8 cellular contexts compared by ENCODE assay signal in the genomic region with DNA sequence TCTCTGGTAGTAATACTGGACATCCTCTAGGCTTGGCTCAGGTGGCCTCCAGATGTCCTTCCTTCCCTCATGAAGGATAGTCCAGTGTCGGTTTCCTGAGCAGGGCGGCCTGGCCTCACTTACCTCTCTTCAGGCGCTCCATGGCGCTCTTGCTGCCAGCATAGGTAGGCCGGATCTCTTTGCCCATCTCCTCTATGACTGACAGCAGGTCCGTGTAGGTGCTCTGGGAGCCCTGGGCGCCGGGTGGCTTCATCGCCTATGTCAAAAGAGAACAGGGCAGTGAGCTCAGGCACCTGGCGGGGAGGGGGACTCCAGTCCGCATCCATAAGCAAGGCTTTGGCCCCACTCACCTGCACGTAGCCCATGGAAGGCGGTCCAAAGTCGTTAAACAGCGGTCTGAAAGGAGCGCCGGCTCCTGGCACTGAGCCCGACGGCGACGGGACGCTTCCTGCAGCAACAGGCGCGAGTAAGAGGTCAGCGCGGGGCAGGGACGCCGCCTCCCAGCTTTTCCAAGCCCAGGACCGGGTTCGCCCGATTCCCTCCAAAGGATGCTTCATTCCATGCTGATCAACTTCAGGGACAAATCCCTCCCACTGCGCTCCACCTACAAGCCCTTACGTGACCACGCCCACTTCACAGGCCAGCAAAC. TPM values are rescaled to one million over a fixed set of nuclear protein-coding genes. Genes with fewer than 3 reads are reported as not detected.
DNase-seq lines count a peak whose midpoint lies in the region; ATAC-seq and TF ChIP-seq lines count a peak whose summit lies in the region.

No MANE protein-coding gene starts in this region.

- intact Hi-C loops in CD8-positive, alpha-beta T cell (cut with DNase I, micrococcal nuclease) = loop anchor here (2.0 to 10.0 kb wide), 5 partner anchors 71 to 893 kb away; a partner anchor contains a TSS
- intact Hi-C loops in activated CD4-positive, alpha-beta memory T cell treated with anti-CD3 and anti-CD28 coated beads for 36 hours (cut with micrococcal nuclease) = loop anchor here (5.0 kb wide), 2 partner anchors 75 to 235 kb away; a partner anchor contains a TSS

- no peaks in the 10 kb centered on the region for H3K9me3 ChIP-seq in CD8-positive, alpha-beta T cell (ENCODE audit: low read length)
- H3K9me3 ChIP-seq in neutrophil = no peaks in the 10 kb centered on the region

- no peaks in the 10 kb centered on the region for H3K27me3 ChIP-seq in CD8-positive, alpha-beta T cell (ENCODE audit: insufficient read depth, low read length)
- H3K27me3 ChIP-seq in HL-60 (ENCODE audit: insufficient read depth, poor library complexity, severe bottlenecking) (no peaks in the 10 kb centered on the region), neutrophil (peaks cover 34% of the 10 kb centered on the region)

- H3K4me1 ChIP-seq in CD8-positive, alpha-beta T cell (ENCODE audit: insufficient read depth, low read length) = peaks cover 45% of the 10 kb centered on the region
- peaks cover 46 to 48% of the 10 kb centered on the region in 2 experiments for H3K4me1 ChIP-seq in neutrophil (ENCODE audit: control insufficient read depth in 1 of 2, insufficient read depth in 1 of 2, low read depth in 1 of 2, low read length in 1 of 2)

- peak overlapping the region; percentile 97 for H3K27ac ChIP-seq in CD8-positive, alpha-beta T cell (ENCODE audit: low read depth, low read length)
- H3K27ac ChIP-seq in HL-60 (replicated peaks) = peak overlapping the region; percentile 94
- H3K27ac ChIP-seq in neutrophil = peak overlapping the region; percentile 92

- H3K4me1 Mint-ChIP-seq in CD8-positive, alpha-beta T cell (ENCODE audit: low read depth) = peaks cover 40% of the 10 kb centered on the region
- peaks cover 34% of the 10 kb centered on the region for H3K4me1 Mint-ChIP-seq in activated CD4-positive, alpha-beta memory T cell treated with anti-CD3 and anti-CD28 coated beads for 36 hours (ENCODE audit: low read depth)

- H3K4me3 Mint-ChIP-seq in CD8-positive, alpha-beta T cell = peak overlapping the region; percentile 90
- peak overlapping the region; percentile 90 for H3K4me3 Mint-ChIP-seq in activated CD4-positive, alpha-beta memory T cell treated with anti-CD3 and anti-CD28 coated beads for 36 hours

- H3K9me3 Mint-ChIP-seq in CD8-positive, alpha-beta T cell = no peaks in the 10 kb centered on the region
- H3K9me3 Mint-ChIP-seq in activated CD4-positive, alpha-beta memory T cell treated with anti-CD3 and anti-CD28 coated beads for 36 hours = no peaks in the 10 kb centered on the region

- peaks cover 3% of the 10 kb centered on the region for H3K27me3 Mint-ChIP-seq in CD8-positive, alpha-beta T cell (ENCODE audit: low read depth)
- no peaks in the 10 kb centered on the region for H3K27me3 Mint-ChIP-seq in activated CD4-positive, alpha-beta memory T cell treated with anti-CD3 and anti-CD28 coated beads for 36 hours

- no peak for TF ChIP-seq CTCF in CD8-positive, alpha-beta T cell (IDR thresholded peaks at IDR 0.05)
- TF ChIP-seq CTCF in HL-60 (IDR thresholded peaks at IDR 0.05; ENCODE audit: insufficient read depth, low read length) (no peak), fibroblast of villous mesenchyme (IDR thresholded peaks at IDR 0.05; ENCODE audit: insufficient read depth, low read depth, low read length) (no peak), neutrophil (IDR thresholded peaks at IDR 0.05) (no peak)

- H3K4me3 ChIP-seq in CD8-positive, alpha-beta T cell (ENCODE audit: low read depth, low read length) = peak overlapping the region; percentile 97
- H3K4me3 ChIP-seq in HL-60 (replicated peaks; ENCODE audit: insufficient read depth, low read length) (peak overlapping the region; percentile 65), fibroblast of villous mesenchyme (ENCODE audit: low read depth, low read length) (peak overlapping the region; percentile 90), neutrophil (ENCODE audit: low read depth in 1 of 2, low read length in 1 of 2) (peak overlapping the region; percentile 79 to 100)

- H3K27ac Mint-ChIP-seq in CD8-positive, alpha-beta T cell = peak overlapping the region; percentile 97
- peak overlapping the region; percentile 98 for H3K27ac Mint-ChIP-seq in activated CD4-positive, alpha-beta memory T cell treated with anti-CD3 and anti-CD28 coated beads for 36 hours

- DNase-seq in CD8-positive, alpha-beta T cell = peak in 1 of 7 experiments; percentile 60
- DNase-seq in HL-60 (ENCODE audit: low read depth in 1 of 2, low spot score in 1 of 2) (no peak), fibroblast of villous mesenchyme (ENCODE audit: low read depth) (no peak), KG1 (lab: John Stamatoyannopoulos, UW) (no peak), SIG-M5 treated with dmso at 0.1 percent for 504 hours (lab: John Stamatoyannopoulos, UW; ENCODE audit: unreplicated experiment) (no peak), DMS 273 treated with DMSO at 0.1 percent for 48 hours (lab: John Stamatoyannopoulos, UW) (no peak)
- no peak for DNase-seq in activated CD4-positive, alpha-beta memory T cell treated with anti-CD3 and anti-CD28 coated beads for 36 hours

- POLR2A ChIA-PET in CD8-positive, alpha-beta T cell (lab: Charles Lee) = interaction anchor here (1.0 to 1.7 kb wide), 5 partner anchors 24 to 107 kb away, joined by 3 to 10 read pairs (median 5); a partner anchor contains a TSS
- POLR2A ChIA-PET in activated CD4-positive, alpha-beta memory T cell treated with anti-CD3 and anti-CD28 coated beads for 36 hours (lab: Charles Lee) = interaction anchor here (0.8 to 1.9 kb wide), 3 partner anchors 21 to 70 kb away, joined by 3 to 5 read pairs (median 4); a partner anchor contains a TSS

- CTCF ChIA-PET in CD8-positive, alpha-beta T cell (lab: Charles Lee) = interaction anchor here (0.8 to 1.2 kb wide), 5 partner anchors 23 to 156 kb away, joined by 3 to 6 read pairs (median 3); a partner anchor contains a TSS
- CTCF ChIA-PET in activated CD4-positive, alpha-beta memory T cell treated with anti-CD3 and anti-CD28 coated beads for 36 hours (lab: Charles Lee) = interaction anchor here (0.6 to 1.2 kb wide), 4 partner anchors 70 to 151 kb away, joined by 3 to 6 read pairs (median 4); a partner anchor contains a TSS

- peaks cover 5% of the 10 kb centered on the region for H3K36me3 ChIP-seq in CD8-positive, alpha-beta T cell (ENCODE audit: insufficient read depth, low read length)
- peaks cover 8% of the 10 kb centered on the region for H3K36me3 ChIP-seq in neutrophil

- peak; percentile 0 for ATAC-seq in CD8-positive, alpha-beta T cell

- peaks cover 21% of the 10 kb centered on the region for H3K36me3 Mint-ChIP-seq in CD8-positive, alpha-beta T cell
- H3K36me3 Mint-ChIP-seq in activated CD4-positive, alpha-beta memory T cell treated with anti-CD3 and anti-CD28 coated beads for 36 hours = peaks cover 22% of the 10 kb centered on the region

RNA-seq across cellular contexts. Expression of a gene that starts 0.6 kb away (rescaled TPM):
- total RNA-seq in CD8-positive, alpha-beta T cell = 10 to 100 TPM; 19.4 to 24.4 TPM
- total RNA-seq in activated CD4-positive, alpha-beta memory T cell treated with anti-CD3 and anti-CD28 coated beads for 36 hours = 10 to 100 TPM; 82.7 to 84.7 TPM
- total RNA-seq in fibroblast of villous mesenchyme = 13.5 and 16.8 TPM in 2 replicates

RNA-seq across cellular contexts. Expression of a gene that starts 2.2 kb away (rescaled TPM):
- total RNA-seq in CD8-positive, alpha-beta T cell = 100 to 1,000 TPM in 1 of 2 experiments, 10 to 100 TPM in 1; 92.7 to 103 TPM
- total RNA-seq in activated CD4-positive, alpha-beta memory T cell treated with anti-CD3 and anti-CD28 coated beads for 36 hours = 100 to 1,000 TPM; 139 to 143 TPM
- total RNA-seq in fibroblast of villous mesenchyme = 21.9 and 22.9 TPM in 2 replicates

RNA-seq across cellular contexts. Expression of a gene that starts 15.9 kb away (rescaled TPM):
- total RNA-seq in CD8-positive, alpha-beta T cell = not detected
- total RNA-seq in activated CD4-positive, alpha-beta memory T cell treated with anti-CD3 and anti-CD28 coated beads for 36 hours = not detected
- not detected in 2 replicates for total RNA-seq in fibroblast of villous mesenchyme

RNA-seq across cellular contexts. Expression of a gene that starts 24.5 kb away (rescaled TPM):
- 100 to 1,000 TPM; 109 to 111 TPM for total RNA-seq in CD8-positive, alpha-beta T cell
- total RNA-seq in activated CD4-positive, alpha-beta memory T cell treated with anti-CD3 and anti-CD28 coated beads for 36 hours = 100 to 1,000 TPM; 160 to 169 TPM
- total RNA-seq in fibroblast of villous mesenchyme = 42.7 and 55.1 TPM in 2 replicates

RNA-seq across cellular contexts. Expression of a gene that starts 38.3 kb away (rescaled TPM):
- total RNA-seq in CD8-positive, alpha-beta T cell = 10 to 100 TPM; 41.2 to 48.5 TPM
- total RNA-seq in activated CD4-positive, alpha-beta memory T cell treated with anti-CD3 and anti-CD28 coated beads for 36 hours = 10 to 100 TPM; 68.2 to 75.2 TPM
- 18.4 and 18.6 TPM in 2 replicates for total RNA-seq in fibroblast of villous mesenchyme
